ENCODE assay signal across 36 cellular contexts in genomic region chr4:68077301-68077700, GRCh38. TPM values are rescaled to one million over a fixed set of nuclear protein-coding genes. Genes with fewer than 3 reads are reported as not detected.
"Had no signal": no experiment of that assay in that cellular context is flagged by ENCODE, and none has a peak within 500 bp of the region (broad histone marks: within the 10 kb centered on the region; RNA-seq: fewer than 3 reads in every experiment).

No MANE protein-coding gene starts in this region.

- H3K4me3 Mint-ChIP-seq: activated B cell treated with CpG ODN at 0.5 μM for 24 hours; activated CD4-positive, alpha-beta memory T cell treated with anti-CD3 and anti-CD28 coated beads for 36 hours; activated CD4-positive, alpha-beta T cell treated with anti-CD3 and anti-CD28 coated beads, Interleukin-2, amount 10 ng/mL, durations not matched to agents 24 days and 14 days; activated CD8-positive, alpha-beta T cell treated with anti-CD3 and anti-CD28 coated beads for 36 hours; activated naive CD4-positive, alpha-beta T cell treated with anti-CD3 and anti-CD28 coated beads for 36 hours; activated naive CD8-positive, alpha-beta T cell treated with anti-CD3 and anti-CD28 coated beads for 36 hours; activated T-cell treated with anti-CD3 and anti-CD28 coated beads, Interleukin-2, amount 50 U/mL, for 4 hours; activated T-cell treated with anti-CD3 and anti-CD28 coated beads, Interleukin-2, amount 50 U/mL, for 72 hours; activated T-helper 1 cell treated with anti-CD3 and anti-CD28 coated beads, Interleukin-12 subunit alpha, Interleukin-12 subunit beta, Interleukin-2, Interleukin-4 antibody, amounts not matched to agents 30 ng/mL and 10 ng/mL and 1 ng/mL, durations not matched to agents 14 hours and 24 hours and 36 hours; activated T-helper 17 cell treated with anti-CD3 and anti-CD28 coated beads, Interleukin-2, amount 50 U/mL, for 72 hours; brain; T-helper 1 cell treated with Interleukin-12 subunit alpha and Interleukin-12 subunit beta and Interleukin-4 antibody, amounts not matched to agents 30 μg/mL and 1 μg/mL, for 36 hours; T-helper 2 cell treated with Interferon-gamma antibody and Interleukin-4, amounts not matched to agents 5 μg/mL and 100 μg/mL, for 36 hours had no signal

- ATAC-seq: activated CD8-positive, alpha-beta T cell treated with anti-CD3 and anti-CD28 coated beads for 36 hours; activated naive CD4-positive, alpha-beta T cell treated with anti-CD3 and anti-CD28 coated beads, Interleukin-2, amount 50 U/mL, for 72 hours; activated T-cell treated with anti-CD3 and anti-CD28 coated beads, Interleukin-2, amount 50 U/mL, for 4 hours; activated T-cell treated with anti-CD3 and anti-CD28 coated beads, Interleukin-2, amount 50 U/mL, for 72 hours; activated T-helper 17 cell treated with anti-CD3 and anti-CD28 coated beads, Interleukin-2, amount 50 U/mL, for 72 hours had no signal

- H3K36me3 ChIP-seq: adrenal gland, ascending aorta had no signal

- H3K27me3 ChIP-seq: adrenal gland, ascending aorta had no signal

- H3K36me3 Mint-ChIP-seq: activated CD4-positive, alpha-beta memory T cell treated with anti-CD3 and anti-CD28 coated beads for 36 hours; activated naive CD4-positive, alpha-beta T cell treated with anti-CD3 and anti-CD28 coated beads, Interleukin-2, amount 50 U/mL, for 72 hours; activated naive CD8-positive, alpha-beta T cell treated with anti-CD3 and anti-CD28 coated beads for 36 hours; brain had no signal

- DNase-seq: activated B cell treated with CpG ODN at 0.5 μM for 24 hours; activated CD4-positive, alpha-beta memory T cell treated with anti-CD3 and anti-CD28 coated beads for 36 hours; activated CD4-positive, alpha-beta T cell treated with anti-CD3 and anti-CD28 coated beads for 4 hours; activated CD4-positive, alpha-beta T cell treated with anti-CD3 and anti-CD28 coated beads, Interleukin-2, amount 10 ng/mL, durations not matched to agents 24 days and 14 days; activated CD4-positive, alpha-beta T cell treated with anti-CD3 and anti-CD28 coated beads, Interleukin-2, amount 50 U/mL, for 1 hour; activated CD4-positive, alpha-beta T cell treated with anti-CD3 and anti-CD28 coated beads, Interleukin-2, amount 50 U/mL, for 4 hours; activated CD4-positive, CD25-positive, alpha-beta regulatory T cell treated with anti-CD3 and anti-CD28 coated beads, Interleukin-2, amount 50 U/mL, for 72 hours; activated CD8-positive, alpha-beta memory T cell treated with anti-CD3 and anti-CD28 coated beads, Interleukin-2, amount 50 U/mL, for 4 hours; activated CD8-positive, alpha-beta T cell treated with anti-CD3 and anti-CD28 coated beads for 36 hours; activated effector memory CD4-positive, alpha-beta T cell treated with anti-CD3 and anti-CD28 coated beads, Interleukin-2, amount 50 U/mL, for 16 hours; activated gamma-delta T cell treated with Interleukin-2 at 50 U/mL for 16 hours; activated naive CD4-positive, alpha-beta T cell; activated naive CD4-positive, alpha-beta T cell treated with anti-CD3 and anti-CD28 coated beads for 36 hours; activated naive CD4-positive, alpha-beta T cell treated with anti-CD3 and anti-CD28 coated beads, Interleukin-2, amount 50 U/mL, for 16 hours; activated naive CD8-positive, alpha-beta T cell treated with anti-CD3 and anti-CD28 coated beads for 36 hours; activated T-cell treated with anti-CD3 and anti-CD28 coated beads for 4 hours; activated T-cell treated with anti-CD3 and anti-CD28 coated beads, Interleukin-2, amount 50 U/mL, for 1 hour; activated T-cell treated with anti-CD3 and anti-CD28 coated beads, Interleukin-2, amount 50 U/mL, for 4 hours; activated T-cell treated with anti-CD3 and anti-CD28 coated beads, Interleukin-2, amount 50 U/mL, for 72 hours; adrenal gland; amniotic stem cell; central memory CD4-positive, alpha-beta T cell; T-helper 1 cell; T-helper 2 cell; T-helper 9 cell had no signal

- H3K4me3 ChIP-seq: adrenal gland, ascending aorta had no signal

- H3K4me1 Mint-ChIP-seq: activated B cell treated with CpG ODN at 0.5 μM for 24 hours; activated CD4-positive, alpha-beta T cell treated with anti-CD3 and anti-CD28 coated beads, Interleukin-2, amount 10 ng/mL, durations not matched to agents 24 days and 14 days; activated naive CD8-positive, alpha-beta T cell treated with anti-CD3 and anti-CD28 coated beads for 36 hours; activated T-helper 17 cell treated with anti-CD3 and anti-CD28 coated beads, Interleukin-2, amount 50 U/mL, for 72 hours; brain had no signal

- FAIRE-seq: TTC549 had no signal

- H3K27ac Mint-ChIP-seq: activated B cell treated with CpG ODN at 0.5 μM for 24 hours; activated CD4-positive, alpha-beta memory T cell treated with anti-CD3 and anti-CD28 coated beads for 36 hours; activated CD4-positive, alpha-beta T cell treated with anti-CD3 and anti-CD28 coated beads, Interleukin-2, amount 10 ng/mL, durations not matched to agents 24 days and 14 days; activated CD8-positive, alpha-beta T cell treated with anti-CD3 and anti-CD28 coated beads for 36 hours; activated naive CD4-positive, alpha-beta T cell treated with anti-CD3 and anti-CD28 coated beads for 36 hours; activated naive CD4-positive, alpha-beta T cell treated with anti-CD3 and anti-CD28 coated beads, Interleukin-2, amount 50 U/mL, for 72 hours; activated naive CD8-positive, alpha-beta T cell treated with anti-CD3 and anti-CD28 coated beads for 36 hours; activated T-cell treated with anti-CD3 and anti-CD28 coated beads, Interleukin-2, amount 50 U/mL, for 72 hours; activated T-helper 1 cell treated with anti-CD3 and anti-CD28 coated beads, Interleukin-12 subunit alpha, Interleukin-12 subunit beta, Interleukin-2, Interleukin-4 antibody, amounts not matched to agents 30 ng/mL and 10 ng/mL and 1 ng/mL, durations not matched to agents 14 hours and 24 hours and 36 hours; activated T-helper 17 cell treated with anti-CD3 and anti-CD28 coated beads, Interleukin-2, amount 50 U/mL, for 72 hours; brain; T-helper 1 cell treated with Interleukin-12 subunit alpha and Interleukin-12 subunit beta and Interleukin-4 antibody, amounts not matched to agents 30 μg/mL and 1 μg/mL, for 36 hours; T-helper 2 cell treated with Interferon-gamma antibody and Interleukin-4, amounts not matched to agents 5 μg/mL and 100 μg/mL, for 36 hours had no signal

- H3K9me3 Mint-ChIP-seq: activated B cell treated with CpG ODN at 0.5 μM for 24 hours; activated CD4-positive, alpha-beta memory T cell treated with anti-CD3 and anti-CD28 coated beads for 36 hours; activated CD4-positive, alpha-beta T cell treated with anti-CD3 and anti-CD28 coated beads, Interleukin-2, amount 10 ng/mL, durations not matched to agents 24 days and 14 days; activated CD8-positive, alpha-beta T cell treated with anti-CD3 and anti-CD28 coated beads for 36 hours; activated naive CD4-positive, alpha-beta T cell treated with anti-CD3 and anti-CD28 coated beads for 36 hours; activated naive CD4-positive, alpha-beta T cell treated with anti-CD3 and anti-CD28 coated beads, Interleukin-2, amount 50 U/mL, for 72 hours; activated naive CD8-positive, alpha-beta T cell treated with anti-CD3 and anti-CD28 coated beads for 36 hours; activated T-cell treated with anti-CD3 and anti-CD28 coated beads, Interleukin-2, amount 50 U/mL, for 4 hours; activated T-helper 1 cell treated with anti-CD3 and anti-CD28 coated beads, Interleukin-12 subunit alpha, Interleukin-12 subunit beta, Interleukin-2, Interleukin-4 antibody, amounts not matched to agents 30 ng/mL and 10 ng/mL and 1 ng/mL, durations not matched to agents 14 hours and 24 hours and 36 hours; activated T-helper 17 cell treated with anti-CD3 and anti-CD28 coated beads, Interleukin-2, amount 50 U/mL, for 72 hours; T-helper 1 cell treated with Interleukin-12 subunit alpha and Interleukin-12 subunit beta and Interleukin-4 antibody, amounts not matched to agents 30 μg/mL and 1 μg/mL, for 36 hours; T-helper 2 cell treated with Interferon-gamma antibody and Interleukin-4, amounts not matched to agents 5 μg/mL and 100 μg/mL, for 36 hours had no signal

RNA-seq across cellular contexts. Expression of gene TMPRSS11F, which starts 52.4 kb away (rescaled TPM):
- total RNA-seq: activated B cell treated with CpG ODN at 0.5 μM for 24 hours; activated CD4-positive, alpha-beta memory T cell treated with anti-CD3 and anti-CD28 coated beads for 36 hours; activated CD4-positive, alpha-beta T cell treated with anti-CD3 and anti-CD28 coated beads, Interleukin-2, amount 10 ng/mL, durations not matched to agents 24 days and 14 days; activated CD8-positive, alpha-beta memory T cell treated with anti-CD3 and anti-CD28 coated beads for 36 hours; activated CD8-positive, alpha-beta T cell treated with anti-CD3 and anti-CD28 coated beads for 36 hours; activated naive CD4-positive, alpha-beta T cell treated with anti-CD3 and anti-CD28 coated beads for 36 hours; activated naive CD4-positive, alpha-beta T cell treated with anti-CD3 and anti-CD28 coated beads, Interleukin-2, amount 50 U/mL, for 72 hours; activated naive CD8-positive, alpha-beta T cell treated with anti-CD3 and anti-CD28 coated beads for 36 hours; activated T-cell treated with anti-CD3 and anti-CD28 coated beads, Interleukin-2, amount 50 U/mL, for 4 hours; activated T-cell treated with anti-CD3 and anti-CD28 coated beads, Interleukin-2, amount 50 U/mL, for 72 hours; activated T-helper 1 cell treated with anti-CD3 and anti-CD28 coated beads, Interleukin-12 subunit alpha, Interleukin-12 subunit beta, Interleukin-2, Interleukin-4 antibody, amounts not matched to agents 30 ng/mL and 10 ng/mL and 1 ng/mL, durations not matched to agents 14 hours and 24 hours and 36 hours; activated T-helper 17 cell treated with anti-CD3 and anti-CD28 coated beads, Interleukin-2, amount 50 U/mL, for 72 hours; adrenal gland; ascending aorta; cardiac septum; cerebellum had no signal
- polyA plus RNA-seq: adrenal gland had no signal
